In genomic region chr7:116562529-116563121, GRCh38 we compare ENCODE assay signal across 23 cellular contexts. TPM values are rescaled to one million over a fixed set of nuclear protein-coding genes. Genes with fewer than 3 reads are reported as not detected.
"Had no signal": no experiment of that assay in that cellular context is flagged by ENCODE, and none has a peak within 500 bp of the region (broad histone marks: within the 10 kb centered on the region; RNA-seq: fewer than 3 reads in every experiment).

No MANE protein-coding gene starts in this region.

- H3K36me3 Mint-ChIP-seq: activated CD4-positive, alpha-beta memory T cell treated with anti-CD3 and anti-CD28 coated beads for 36 hours; brain had no signal

- H3K36me3 ChIP-seq: gastrocnemius medialis had no signal

- H3K27me3 Mint-ChIP-seq: brain had no signal

- H3K9me3 ChIP-seq: esophagus muscularis mucosa, gastrocnemius medialis, mucosa of descending colon, sigmoid colon, thyroid gland had no signal

- H3K9me3 Mint-ChIP-seq: activated CD4-positive, alpha-beta memory T cell treated with anti-CD3 and anti-CD28 coated beads for 36 hours; activated naive CD4-positive, alpha-beta T cell treated with anti-CD3 and anti-CD28 coated beads for 36 hours had no signal

- H3K27me3 ChIP-seq: esophagus muscularis mucosa, gastrocnemius medialis, sigmoid colon, thyroid gland had no signal

- DNase-seq: activated CD4-positive, alpha-beta memory T cell treated with anti-CD3 and anti-CD28 coated beads for 36 hours; activated CD4-positive, alpha-beta T cell treated with anti-CD3 and anti-CD28 coated beads for 4 hours; activated CD4-positive, CD25-positive, alpha-beta regulatory T cell; activated effector memory CD4-positive, alpha-beta T cell treated with Interleukin-2 at 50 U/mL for 16 hours; activated naive CD4-positive, alpha-beta T cell treated with anti-CD3 and anti-CD28 coated beads for 36 hours; activated T-cell treated with anti-CD3 and anti-CD28 coated beads, Interleukin-2, amount 50 U/mL, for 72 hours; anterior cingulate cortex; head of caudate nucleus; hypothalamus; mesendoderm; mucosa of descending colon; nucleus accumbens; posterior cingulate gyrus; sigmoid colon; stimulated activated CD4-positive, alpha-beta T cell treated with anti-CD3 and anti-CD28 coated beads, Interleukin-4, amount 100 ng/mL, for 1 hour; stimulated activated naive CD4-positive, alpha-beta T cell treated with Interleukin-2 at 50 U/mL for 16 hours; SW 1271; T-helper 17 cell; thyroid gland had no signal

- H3K27ac ChIP-seq: esophagus muscularis mucosa, thyroid gland had no signal

- H3K4me3 Mint-ChIP-seq: activated CD4-positive, alpha-beta memory T cell treated with anti-CD3 and anti-CD28 coated beads for 36 hours; activated naive CD4-positive, alpha-beta T cell treated with anti-CD3 and anti-CD28 coated beads for 36 hours; activated T-cell treated with anti-CD3 and anti-CD28 coated beads, Interleukin-2, amount 50 U/mL, for 72 hours; brain; T-helper 17 cell had no signal

- H3K27ac Mint-ChIP-seq: activated CD4-positive, alpha-beta memory T cell treated with anti-CD3 and anti-CD28 coated beads for 36 hours; activated naive CD4-positive, alpha-beta T cell treated with anti-CD3 and anti-CD28 coated beads for 36 hours; activated T-cell treated with anti-CD3 and anti-CD28 coated beads, Interleukin-2, amount 50 U/mL, for 72 hours; brain; T-helper 17 cell had no signal

- H3K4me3 ChIP-seq: esophagus muscularis mucosa, gastrocnemius medialis, mucosa of descending colon, sigmoid colon, thyroid gland had no signal

- ATAC-seq: activated T-cell treated with anti-CD3 and anti-CD28 coated beads, Interleukin-2, amount 50 U/mL, for 72 hours; mucosa of descending colon; T-helper 17 cell had no signal

- H3K4me1 Mint-ChIP-seq: T-helper 17 cell had no signal

RNA-seq across cellular contexts. Expression of gene CAV1, which starts 37.8 kb away (rescaled TPM):
- polyA plus RNA-seq: neural cell had no signal
